1 cellular context compared by ENCODE assay signal in genomic region chr12:65925626-65926025, GRCh38.
TF ChIP-seq lines count a peak whose summit lies in the region.

No MANE protein-coding gene starts in this region.

TF ChIP-seq in SK-N-SH, 30 proteins besides CTCF, POLR2A, EP300 and RAD21 (continued from another document):
- TF ChIP-seq YY1 (IDR thresholded peaks at IDR 0.05; ENCODE audit: low read depth) (no peak), NFIC (IDR thresholded peaks at IDR 0.05; ENCODE audit: borderline replicate concordance) (no peak), TAF1 (IDR thresholded peaks at IDR 0.05; ENCODE audit: borderline replicate concordance, low read depth, low read length) (no peak), POLR2AphosphoS5 (IDR thresholded peaks at IDR 0.05; ENCODE audit: low read depth, low read length) (no peak), IRF3 (IDR thresholded peaks at IDR 0.05; ENCODE audit: low read depth, low read length) (no peak)
TF ChIP-seq in SK-N-SH: peak in this region for 0.
